ENCODE assay signal across 1 cellular context in genomic region chr22:41636467-41636866, GRCh38.
TF ChIP-seq lines count a peak whose summit lies in the region.

No MANE protein-coding gene starts in this region.

TF ChIP-seq in endothelial cell of umbilical vein, 7 proteins besides CTCF, POLR2A, EP300 and RAD21 (continued from another document):
- no peak for TF ChIP-seq POLR2AphosphoS5 (IDR thresholded peaks at IDR 0.05; ENCODE audit: insufficient read depth, low read depth, low read length)
- no peak for TF ChIP-seq GATA2 (IDR thresholded peaks at IDR 0.05; ENCODE audit: insufficient read depth, insufficient read length, low read depth, low read length)
